ENCODE assay signal across 24 cellular contexts in the genomic region with DNA sequence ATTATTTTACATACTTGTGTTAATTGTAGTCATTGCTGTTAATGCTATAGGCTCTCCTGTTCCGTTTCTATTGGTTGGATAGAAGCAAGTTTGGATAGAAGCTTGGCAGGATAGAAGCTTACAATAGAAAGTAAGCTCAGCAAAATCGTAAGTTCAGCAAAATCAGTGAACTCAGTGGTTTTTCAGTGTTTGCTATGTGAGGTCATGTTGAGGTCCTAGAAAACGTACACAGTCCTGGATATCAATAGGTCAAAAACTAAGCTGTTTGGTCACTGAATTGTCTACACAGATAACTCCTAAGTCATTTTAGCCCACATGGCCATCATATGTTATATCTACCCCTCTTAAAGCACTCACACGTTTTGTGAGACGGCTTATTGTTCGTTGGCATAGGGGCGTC.
"Had no signal": no experiment of that assay in that cellular context is flagged by ENCODE, and none has a peak within 500 bp of the region (broad histone marks: within the 10 kb centered on the region; RNA-seq: fewer than 3 reads in every experiment).

No MANE protein-coding gene starts in this region.

- H3K27ac Mint-ChIP-seq: memory B cell; natural killer cell; stimulated activated effector memory CD8-positive, alpha-beta T cell treated with anti-CD3 and anti-CD28 coated beads, Interleukin-12 subunit alpha, Interleukin-12 subunit beta, amount 100 ng/mL, for 72 hours; type B pancreatic cell had no signal

- H3K27ac ChIP-seq: esophagus muscularis mucosa, foreskin keratinocyte, gastroesophageal sphincter, left ventricle myocardium inferior, neutrophil, pancreas, thyroid gland had no signal

- H3K4me3 Mint-ChIP-seq: memory B cell; natural killer cell; stimulated activated effector memory CD8-positive, alpha-beta T cell treated with anti-CD3 and anti-CD28 coated beads, Interleukin-12 subunit alpha, Interleukin-12 subunit beta, amount 100 ng/mL, for 72 hours; type B pancreatic cell had no signal

- H3K9me3 ChIP-seq: esophagus muscularis mucosa, gastroesophageal sphincter, heart left ventricle, left ventricle myocardium inferior, neutrophil, pancreas, stomach, thyroid gland had no signal

- ATAC-seq: foreskin keratinocyte; gastroesophageal sphincter; heart left ventricle; left cardiac atrium; natural killer cell; pancreas; sciatic nerve; stimulated activated effector memory CD8-positive, alpha-beta T cell treated with anti-CD3 and anti-CD28 coated beads, Interleukin-12 subunit alpha, Interleukin-12 subunit beta, amount 100 ng/mL, for 72 hours had no signal

- H3K36me3 Mint-ChIP-seq: memory B cell; natural killer cell; stimulated activated effector memory CD8-positive, alpha-beta T cell treated with anti-CD3 and anti-CD28 coated beads, Interleukin-12 subunit alpha, Interleukin-12 subunit beta, amount 100 ng/mL, for 72 hours; type B pancreatic cell had no signal

- H3K27me3 ChIP-seq: esophagus muscularis mucosa, foreskin keratinocyte, gastroesophageal sphincter, heart left ventricle, neutrophil, pancreas, stomach, thyroid gland had no signal

- H3K27me3 Mint-ChIP-seq: type B pancreatic cell had no signal

- H3K4me3 ChIP-seq: coronary artery, esophagus muscularis mucosa, gastroesophageal sphincter, heart left ventricle, left ventricle myocardium inferior, lung, pancreas, smooth muscle cell, stomach, thyroid gland had no signal

- H3K9me3 Mint-ChIP-seq: natural killer cell; stimulated activated effector memory CD8-positive, alpha-beta T cell treated with anti-CD3 and anti-CD28 coated beads, Interleukin-12 subunit alpha, Interleukin-12 subunit beta, amount 100 ng/mL, for 72 hours had no signal

- H3K4me1 ChIP-seq: foreskin keratinocyte, gastroesophageal sphincter, pancreas, thyroid gland had no signal

- DNase-seq: dermis blood vessel endothelial cell; effector memory CD4-positive, alpha-beta T cell; foreskin keratinocyte; heart left ventricle; hippocampal formation; left cardiac atrium; left ventricle myocardium inferior; natural killer cell; pancreas; stimulated activated CD4-positive, alpha-beta T cell treated with anti-CD3 and anti-CD28 coated beads, Interleukin-2, amount 100 ng/mL, for 24 hours; stimulated activated CD4-positive, alpha-beta T cell treated with anti-CD3 and anti-CD28 coated beads, Interleukin-4, amount 100 ng/mL, for 24 hours; stimulated activated naive CD4-positive, alpha-beta T cell treated with Interleukin-2 at 50 U/mL for 16 hours; stomach; thyroid gland had no signal

- H3K4me2 ChIP-seq: smooth muscle cell had no signal

- H3K4me1 Mint-ChIP-seq: memory B cell; natural killer cell; stimulated activated effector memory CD8-positive, alpha-beta T cell treated with anti-CD3 and anti-CD28 coated beads, Interleukin-12 subunit alpha, Interleukin-12 subunit beta, amount 100 ng/mL, for 72 hours had no signal

- H3K36me3 ChIP-seq: esophagus muscularis mucosa, gastroesophageal sphincter, heart left ventricle, left ventricle myocardium inferior, neutrophil, pancreas, stomach, thyroid gland had no signal
